20 cellular contexts compared by ENCODE assay signal in genomic region chr1:200808846-200809245, GRCh38.
DNase-seq lines count a peak whose midpoint lies in the region; ATAC-seq, FAIRE-seq and TF ChIP-seq lines count a peak whose summit lies in the region.
"Had no signal": no experiment of that assay in that cellular context is flagged by ENCODE, and none has a peak within 500 bp of the region (broad histone marks: within the 10 kb centered on the region; RNA-seq: fewer than 3 reads in every experiment).

No MANE protein-coding gene starts in this region.

- TF ChIP-seq CTCF in D721Med (IDR thresholded peaks at IDR 0.05; ENCODE audit: insufficient read depth, missing control alignments) (no peak), WTC11 (IDR thresholded peaks at IDR 0.05) (no peak), pancreas (IDR thresholded peaks at IDR 0.05) (no peak)

- peak overlapping the region in 2 of 4 donors; percentile 9 to 22 for H3K4me3 ChIP-seq in pancreas
- no peak overlapping the region for H3K4me3 ChIP-seq in Karpas-422 (ENCODE audit: low read length)
- H3K4me3 ChIP-seq: BLaER1 had no signal

- H3K36me3 ChIP-seq in pancreas (no peaks in the 10 kb centered on the region), Karpas-422 (ENCODE audit: insufficient read depth, low read length) (peaks cover 70% of the 10 kb centered on the region)

- no peaks in the 10 kb centered on the region for H3K9me3 Mint-ChIP-seq in WTC11
- H3K9me3 Mint-ChIP-seq in stimulated activated effector memory CD8-positive, alpha-beta T cell treated with anti-CD3 and anti-CD28 coated beads, Interleukin-12 subunit alpha, Interleukin-12 subunit beta, amount 100 ng/mL, for 72 hours, result no peaks in the 10 kb centered on the region
- H3K9me3 Mint-ChIP-seq: CD14-positive monocyte; CD4-positive, alpha-beta memory T cell; CD8-positive, alpha-beta memory T cell had no signal

- no peak for ATAC-seq in WTC11
- peak; percentile 73 to 89 (median 85) for ATAC-seq in pancreas
- no peak for ATAC-seq in stimulated activated effector memory CD8-positive, alpha-beta T cell treated with anti-CD3 and anti-CD28 coated beads, Interleukin-12 subunit alpha, Interleukin-12 subunit beta, amount 100 ng/mL, for 72 hours

- peaks cover 0 to 13% (median 12%) of the 10 kb centered on the region in 3 donors for H3K4me1 ChIP-seq in pancreas
- peaks cover 20% of the 10 kb centered on the region for H3K4me1 ChIP-seq in Karpas-422 (ENCODE audit: low read length)
- H3K4me1 ChIP-seq: BE2C, BLaER1 had no signal

- peaks cover 26% of the 10 kb centered on the region for H3K36me3 Mint-ChIP-seq in WTC11
- H3K36me3 Mint-ChIP-seq in stimulated activated effector memory CD8-positive, alpha-beta T cell treated with anti-CD3 and anti-CD28 coated beads, Interleukin-12 subunit alpha, Interleukin-12 subunit beta, amount 100 ng/mL, for 72 hours, result no peaks in the 10 kb centered on the region
- H3K36me3 Mint-ChIP-seq: CD14-positive monocyte had no signal

- intact Hi-C loops in pancreas (cut with DNase I), result loop anchor here in 2 of 3 donors (10.0 kb wide), 1 partner anchor 184 kb away; the partner anchor contains the start of gene KIF14 (in 2 of the 2)

- H3K9ac ChIP-seq in Karpas-422 (ENCODE audit: low read length), result no peak overlapping the region
- H3K9ac ChIP-seq: BLaER1 had no signal

- H3K27me3 ChIP-seq in pancreas (no peaks in the 10 kb centered on the region), Karpas-422 (ENCODE audit: low read length) (no peaks in the 10 kb centered on the region)
- H3K27me3 ChIP-seq: BE2C, BLaER1 had no signal

- H4K20me1 ChIP-seq in Karpas-422 (ENCODE audit: insufficient read depth, low read depth, low read length), result no peaks in the 10 kb centered on the region
- H4K20me1 ChIP-seq: BLaER1 had no signal

- no peaks in the 10 kb centered on the region for H3K27me3 Mint-ChIP-seq in WTC11 (ENCODE audit: low read depth)
- H3K27me3 Mint-ChIP-seq: CD4-positive, alpha-beta memory T cell had no signal

- POLR2A ChIA-PET in WTC11 (lab: Charles Lee), result no interaction called here

- H3K27ac ChIP-seq in pancreas, result peak overlapping the region in 2 of 4 donors; percentile 39 to 55
- no peak overlapping the region for H3K27ac ChIP-seq in Karpas-422 (ENCODE audit: low read length)
- H3K27ac ChIP-seq: BLaER1 had no signal

- peaks cover 8% of the 10 kb centered on the region for H3K4me1 Mint-ChIP-seq in WTC11
- no peaks in the 10 kb centered on the region for H3K4me1 Mint-ChIP-seq in stimulated activated effector memory CD8-positive, alpha-beta T cell treated with anti-CD3 and anti-CD28 coated beads, Interleukin-12 subunit alpha, Interleukin-12 subunit beta, amount 100 ng/mL, for 72 hours
- H3K4me1 Mint-ChIP-seq: CD14-positive monocyte; CD4-positive, alpha-beta memory T cell; CD8-positive, alpha-beta memory T cell had no signal

- FAIRE-seq in D721Med (lab: Jason Lieb, UNC) (peak; percentile 6), pancreas (lab: Jason Lieb, UNC) (no peak)
- FAIRE-seq: A204.1, G401.6, GM12891 had no signal

- peaks cover 80% of the 10 kb centered on the region for H3K79me2 ChIP-seq in Karpas-422 (ENCODE audit: low read length)

- 17 to 24% methylated on average over 2 of the region's 2 CpGs for WGBS in pancreas, 2 donors

- no peak overlapping the region for H3K4me2 ChIP-seq in Karpas-422 (ENCODE audit: low read depth, low read length, poor library complexity, severe bottlenecking)
- H3K4me2 ChIP-seq: BLaER1 had no signal

- H3K9me3 ChIP-seq in pancreas, result no peaks in the 10 kb centered on the region
- no peaks in the 10 kb centered on the region for H3K9me3 ChIP-seq in Karpas-422 (ENCODE audit: low read length)
- H3K9me3 ChIP-seq: BE2C, BLaER1 had no signal

- H3K27ac Mint-ChIP-seq in WTC11, result 0 out of 2 replicates have a peak overlapping the region, but pooled peaks have one; percentile 31
- no peak overlapping the region for H3K27ac Mint-ChIP-seq in stimulated activated effector memory CD8-positive, alpha-beta T cell treated with anti-CD3 and anti-CD28 coated beads, Interleukin-12 subunit alpha, Interleukin-12 subunit beta, amount 100 ng/mL, for 72 hours
- H3K27ac Mint-ChIP-seq: CD14-positive monocyte; CD4-positive, CD25-positive, alpha-beta regulatory T cell had no signal

- H3K9me2 ChIP-seq in Karpas-422 (replicated peaks; ENCODE audit: insufficient read depth, low read length), result no peaks in the 10 kb centered on the region

- H2AFZ ChIP-seq in Karpas-422 (ENCODE audit: low read length), result no peak overlapping the region

- no peak overlapping the region for H3K4me3 Mint-ChIP-seq in WTC11
- no peak overlapping the region for H3K4me3 Mint-ChIP-seq in stimulated activated effector memory CD8-positive, alpha-beta T cell treated with anti-CD3 and anti-CD28 coated beads, Interleukin-12 subunit alpha, Interleukin-12 subunit beta, amount 100 ng/mL, for 72 hours
- H3K4me3 Mint-ChIP-seq: CD14-positive monocyte; CD4-positive, alpha-beta memory T cell; CD4-positive, CD25-positive, alpha-beta regulatory T cell; CD8-positive, alpha-beta memory T cell had no signal

- CTCF ChIA-PET in WTC11 (lab: Charles Lee), result no interaction called here

- no peak for DNase-seq in D721Med (ENCODE audit: insufficient read length, low spot score)
- DNase-seq in WTC11 (ENCODE audit: low spot score), result no peak
- peak in 2 of 6 donors; percentile 26 to 32 for DNase-seq in pancreas
- DNase-seq in Karpas-422, result no peak
- DNase-seq in stimulated activated effector memory CD8-positive, alpha-beta T cell treated with anti-CD3 and anti-CD28 coated beads, Interleukin-12 subunit alpha, Interleukin-12 subunit beta, amount 100 ng/mL, for 72 hours (ENCODE audit: low spot score in 2 of 2), result no peak
- DNase-seq: 8988T; ACHN; BE2C; C1 segment of cervical spinal cord; CD4-positive, alpha-beta memory T cell; CD4-positive, CD25-positive, alpha-beta regulatory T cell; CD8-positive, alpha-beta memory T cell; COR-L47; DMS79 treated with DMSO at 0.1 percent for 48 hours; GF-D8 had no signal

TF ChIP-seq in WTC11, 78 proteins besides CTCF, POLR2A, EP300 and RAD21 (continues in another document):
- TF ChIP-seq MYBL2 (CRISPR knock-in tag; IDR thresholded peaks at IDR 0.05) (no peak), STAT6 (CRISPR knock-in tag; conservative IDR thresholded peaks at IDR 0.05; ENCODE audit: low read depth) (no peak), ZNF281 (CRISPR knock-in tag; IDR thresholded peaks at IDR 0.05) (no peak)

Comparison
In these comparisons a context has a peak if more than half of its experiments do, and no peak if none do; other contexts are left out.
1. ATAC-seq: peak in pancreas (4 of 4); none in WTC11 (single experiment) and stimulated activated effector memory CD8-positive, alpha-beta T cell treated with anti-CD3 and anti-CD28 coated beads, Interleukin-12 subunit alpha, Interleukin-12 subunit beta, amount 100 ng/mL, for 72 hours (single experiment).